In genomic region chr5:88904478-88904877, GRCh38 we compare ENCODE assay signal across 1 cellular context. TPM values are rescaled to one million over a fixed set of nuclear protein-coding genes. Genes with fewer than 3 reads are reported as not detected.
"Had no signal": no experiment of that assay in that cellular context is flagged by ENCODE, and none has a peak within 500 bp of the region (broad histone marks: within the 10 kb centered on the region; RNA-seq: fewer than 3 reads in every experiment).

No MANE protein-coding gene starts in this region.

RNA-seq across cellular contexts. Expression of gene MEF2C, which starts 21.5 kb away (rescaled TPM):
- polyA plus RNA-seq: mammary epithelial cell had no signal
